ENCODE assay signal across 1 cellular context in genomic region chr18:48576454-48576766, GRCh38.
TF ChIP-seq lines count a peak whose summit lies in the region.

No MANE protein-coding gene starts in this region.

TF ChIP-seq in HepG2, 621 proteins besides CTCF, POLR2A, EP300 and RAD21 (continued from another document):
- TF ChIP-seq ZHX2 (IDR thresholded peaks at IDR 0.05; ENCODE audit: low read depth) (no peak), ZHX2 (CRISPR knock-in tag; IDR thresholded peaks at IDR 0.05; ENCODE audit: borderline replicate concordance) (no peak)
TF ChIP-seq in HepG2: peak in this region for 0.
